ENCODE assay signal across 8 cellular contexts in genomic region chr2:190319557-190320498, GRCh38. TPM values are rescaled to one million over a fixed set of nuclear protein-coding genes. Genes with fewer than 3 reads are reported as not detected.
DNase-seq lines count a peak whose midpoint lies in the region; ATAC-seq and TF ChIP-seq lines count a peak whose summit lies in the region.

Gene HIBCH, minus strand, starts transcription at chr2:190319826. Its CDS starts 76 bp downstream, at chr2:190319750.

- peak within 1 kb of the TSS; percentile 94 to 99 for H3K27ac Mint-ChIP-seq in activated naive CD4-positive, alpha-beta T cell treated with anti-CD3 and anti-CD28 coated beads, Interleukin-2, amount 50 U/mL, for 72 hours

- DNase-seq in GM06990 (ENCODE audit: extremely low read depth, insufficient read length) (peak; percentile 95), HFF-Myc (ENCODE audit: extremely low read depth, low read depth) (peak; percentile 97), NAMALWA (ENCODE audit: low spot score) (peak; percentile 93), glomerular endothelial cell (ENCODE audit: extremely low read depth, low read depth, low spot score) (peak; percentile 73), omental fat pad (ENCODE audit: low spot score) (peak; percentile 84), thoracic aorta (ENCODE audit: low spot score) (peak; percentile 95)
- DNase-seq in activated naive CD4-positive, alpha-beta T cell treated with anti-CD3 and anti-CD28 coated beads, Interleukin-2, amount 50 U/mL, for 72 hours (ENCODE audit: low spot score in 2 of 2) = peak; percentile 87 to 93

- TF ChIP-seq CTCF in GM06990 (IDR thresholded peaks at IDR 0.05; ENCODE audit: insufficient read depth, low read length, poor library complexity, severe bottlenecking) (peak; percentile 54), HFF-Myc (IDR thresholded peaks at IDR 0.05; ENCODE audit: low read depth, low read length, missing control alignments) (peak; percentile 89), omental fat pad (IDR thresholded peaks at IDR 0.05) (no peak), thoracic aorta (IDR thresholded peaks at IDR 0.05) (peak; percentile 67)

- H3K9me3 ChIP-seq in thoracic aorta = no peaks in the 10 kb centered on the region

- H3K27ac ChIP-seq in thoracic aorta = peak within 1 kb of the TSS; percentile 75 to 83

- peaks cover 16 to 37% of the 10 kb centered on the region in 2 donors for H3K4me1 ChIP-seq in thoracic aorta (ENCODE audit: control insufficient read depth in 1 of 2, low read depth in 2 of 2)

- H3K36me3 ChIP-seq in GM06990 (ENCODE audit: control insufficient read depth, insufficient read depth, low read length) (no peaks in the 10 kb centered on the region), thoracic aorta (no peaks in the 10 kb centered on the region)

- H3K27me3 ChIP-seq in GM06990 (replicated peaks; ENCODE audit: control insufficient read depth, insufficient read depth, low read length) (no peaks in the 10 kb centered on the region), thoracic aorta (replicated peaks; ENCODE audit: insufficient read depth) (no peaks in the 10 kb centered on the region)

- ATAC-seq in SK-N-SH treated with all-trans-retinoic acid at 6 μM for 48 hours (peak; percentile 97), omental fat pad (ENCODE audit: low FRiP score) (peak; percentile 99), thoracic aorta (ENCODE audit: insufficient number of reproducible peaks, low FRiP score, low read depth) (peak; percentile 95)
- ATAC-seq in activated naive CD4-positive, alpha-beta T cell treated with anti-CD3 and anti-CD28 coated beads, Interleukin-2, amount 50 U/mL, for 72 hours = peak; percentile 93 to 94

- peaks cover 2 to 4% of the 10 kb centered on the region in 2 donors for H3K9me3 Mint-ChIP-seq in activated naive CD4-positive, alpha-beta T cell treated with anti-CD3 and anti-CD28 coated beads, Interleukin-2, amount 50 U/mL, for 72 hours

- peak within 1 kb of the TSS; percentile 83 for H3K4me3 ChIP-seq in GM06990 (replicated peaks; ENCODE audit: low read depth, low read length)
- H3K4me3 ChIP-seq in HFF-Myc (replicated peaks; ENCODE audit: low read depth, low read length) = peak within 1 kb of the TSS; percentile 60
- peak within 1 kb of the TSS; percentile 72 for H3K4me3 ChIP-seq in thoracic aorta

- H3K36me3 Mint-ChIP-seq in activated naive CD4-positive, alpha-beta T cell treated with anti-CD3 and anti-CD28 coated beads, Interleukin-2, amount 50 U/mL, for 72 hours = peaks cover 17 to 30% of the 10 kb centered on the region in 2 donors

TF ChIP-seq in SK-N-SH treated with all-trans-retinoic acid at 6 μM for 48 hours, 23 proteins besides CTCF, POLR2A, EP300 and RAD21:
- TF ChIP-seq CSDC2 (CRISPR knock-in tag; IDR thresholded peaks at IDR 0.05) (no peak), TSHZ2 (CRISPR knock-in tag; IDR thresholded peaks at IDR 0.05) (0 out of 2 replicates have a peak, but pooled peaks have one; percentile 39), ZNF8 (CRISPR knock-in tag; IDR thresholded peaks at IDR 0.05) (no peak), ZNF70 (CRISPR knock-in tag; IDR thresholded peaks at IDR 0.05) (peak; percentile 60; the same call in 1 of the 2 replicates)

RNA-seq across cellular contexts. Expression of gene HIBCH, which starts in this region (rescaled TPM):
- total RNA-seq in activated naive CD4-positive, alpha-beta T cell treated with anti-CD3 and anti-CD28 coated beads, Interleukin-2, amount 50 U/mL, for 72 hours = 10 to 100 TPM; 30.2 to 32.0 TPM
- 13.7 and 19.4 TPM in 2 replicates for total RNA-seq in glomerular endothelial cell
- 10 to 100 TPM; 11.6 to 22.1 (median 20.1) TPM for total RNA-seq in omental fat pad
- total RNA-seq in thoracic aorta = 10 to 100 TPM; 31.4 to 34.4 TPM

Comparison
In these comparisons a context has a peak if more than half of its experiments do, and no peak if none do; other contexts are left out.
1. Peak in every context shown above with its lines: DNase-seq, ATAC-seq, H3K4me3 ChIP-seq and H3K27ac ChIP-seq.
2. CTCF ChIP-seq: peak in GM06990 (single experiment), HFF-Myc (single experiment) and thoracic aorta (single experiment); none in omental fat pad (0 of 3).